Comparison of ENCODE assay signal across 8 cellular contexts in genomic region chr2:121648611-121649401, GRCh38. TPM values are rescaled to one million over a fixed set of nuclear protein-coding genes. Genes with fewer than 3 reads are reported as not detected.
DNase-seq lines count a peak whose midpoint lies in the region; ATAC-seq and TF ChIP-seq lines count a peak whose summit lies in the region.

No MANE protein-coding gene starts in this region.

- H3K9me3 Mint-ChIP-seq in endodermal cell, result no peaks in the 10 kb centered on the region

- no peaks in the 10 kb centered on the region for H3K9me3 ChIP-seq in endodermal cell (ENCODE audit: control insufficient read depth, low read length)

- H3K4me1 Mint-ChIP-seq in endodermal cell, result peaks cover 30% of the 10 kb centered on the region

- H3K4me1 ChIP-seq in endodermal cell (ENCODE audit: control insufficient read depth, insufficient read depth, low read length), result peaks cover 10% of the 10 kb centered on the region

- no peaks in the 10 kb centered on the region for H3K27me3 Mint-ChIP-seq in endodermal cell (ENCODE audit: insufficient read depth)

- peak overlapping the region; percentile 91 for H3K27ac ChIP-seq in endodermal cell (ENCODE audit: low read depth, low read length)

- peak overlapping the region; percentile 85 for H3K4me3 Mint-ChIP-seq in endodermal cell

- DNase-seq in NCI-H510A treated with DMSO at 0.1 percent for 48 hours (lab: John Stamatoyannopoulos, UW) (peak; percentile 70), NCI-H510A (lab: John Stamatoyannopoulos, UW) (no peak), NCI-H345 treated with DMSO at 0.1 percent for 48 hours (lab: John Stamatoyannopoulos, UW; ENCODE audit: unreplicated experiment) (peak; percentile 26), endodermal cell (peak; percentile 84), midbrain (lab: John Stamatoyannopoulos, UW) (peak; percentile 61)
- DNase-seq in activated CD8-positive, alpha-beta memory T cell treated with anti-CD3 and anti-CD28 coated beads, Interleukin-2, amount 50 U/mL, for 1 hour (ENCODE audit: extremely low read depth), result peak; percentile 26
- DNase-seq in stimulated activated CD8-positive, alpha-beta memory T cell treated with anti-CD3 and anti-CD28 coated beads, Interleukin-4, amount 100 ng/mL, for 1 hour (ENCODE audit: low read depth in 2 of 2, low spot score in 1 of 2), result peak; percentile 5 to 10

- ATAC-seq in HG02938 (IDR thresholded peaks at IDR 0.05; ENCODE audit: unreplicated experiment), result peak; percentile 38

- peak overlapping the region; percentile 93 for H3K27ac Mint-ChIP-seq in endodermal cell

- H3K36me3 ChIP-seq in endodermal cell (ENCODE audit: control insufficient read depth, insufficient read depth, low read length), result no peaks in the 10 kb centered on the region

- H3K27me3 ChIP-seq in endodermal cell (ENCODE audit: control insufficient read depth, insufficient read depth, low read length, poor library complexity, severe bottlenecking), result no peaks in the 10 kb centered on the region

- WGBS in endodermal cell (ENCODE audit: insufficient coverage in 1 of 2, insufficient read length in 1 of 2), 2 experiments, result 0% methylated on average over 16 to 50 of the region's 52 CpGs

- H3K9ac ChIP-seq in endodermal cell (ENCODE audit: extremely low read depth, low read length, poor library complexity, severe bottlenecking), result peak overlapping the region; percentile 92

- H3K4me3 ChIP-seq in endodermal cell (ENCODE audit: low read length), result peak overlapping the region; percentile 99

- no peak for TF ChIP-seq CTCF in endodermal cell (conservative IDR thresholded peaks at IDR 0.05)

- peaks cover 7% of the 10 kb centered on the region for H3K36me3 Mint-ChIP-seq in endodermal cell (ENCODE audit: low read depth)

RNA-seq across cellular contexts. Expression of gene CLASP1, which starts 0.5 kb away (rescaled TPM):
- 10 to 100 TPM; 87.0 to 88.3 TPM for total RNA-seq in endodermal cell
- 56.6 TPM for polyA plus RNA-seq in endodermal cell (2013, experiment 1 of 2)
- 49.5 TPM for polyA plus RNA-seq in endodermal cell (2013, experiment 2 of 2)
